ENCODE assay signal across 7 cellular contexts in the genomic region with DNA sequence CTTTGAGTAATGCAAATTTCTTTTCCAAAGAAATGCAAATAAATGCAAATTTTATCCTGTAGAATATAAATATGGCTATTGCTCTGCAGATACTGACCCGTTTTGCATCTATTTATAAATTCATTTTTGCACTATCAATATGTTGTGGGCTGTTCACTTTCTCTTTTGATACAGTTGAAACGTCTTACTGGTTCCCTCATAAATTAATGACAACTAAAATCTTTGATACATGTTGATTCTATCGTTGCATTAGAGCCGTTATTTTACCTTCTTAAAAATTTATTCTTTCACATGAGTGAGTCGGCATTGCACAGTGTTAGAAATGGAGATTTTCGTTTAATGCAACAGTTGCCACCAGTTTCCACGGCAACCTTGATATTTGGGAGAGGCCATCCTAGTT.
"Had no signal": no experiment of that assay in that cellular context is flagged by ENCODE, and none has a peak within 500 bp of the region (broad histone marks: within the 10 kb centered on the region; RNA-seq: fewer than 3 reads in every experiment).

No MANE protein-coding gene starts in this region.

- DNase-seq: GM23248, GOT3, H7, IMR-90, KG1 had no signal

- H3K36me3 ChIP-seq: HAP-1 had no signal

- ATAC-seq: K562 had no signal

- H3K9me3 ChIP-seq: HAP-1 had no signal

- H3K4me1 ChIP-seq: HAP-1 had no signal

- H3K27ac ChIP-seq: GM23248 had no signal

- H3K4me3 ChIP-seq: GM23248, HAP-1, K562 had no signal
